Comparison of ENCODE assay signal across 8 cellular contexts in the genomic region with DNA sequence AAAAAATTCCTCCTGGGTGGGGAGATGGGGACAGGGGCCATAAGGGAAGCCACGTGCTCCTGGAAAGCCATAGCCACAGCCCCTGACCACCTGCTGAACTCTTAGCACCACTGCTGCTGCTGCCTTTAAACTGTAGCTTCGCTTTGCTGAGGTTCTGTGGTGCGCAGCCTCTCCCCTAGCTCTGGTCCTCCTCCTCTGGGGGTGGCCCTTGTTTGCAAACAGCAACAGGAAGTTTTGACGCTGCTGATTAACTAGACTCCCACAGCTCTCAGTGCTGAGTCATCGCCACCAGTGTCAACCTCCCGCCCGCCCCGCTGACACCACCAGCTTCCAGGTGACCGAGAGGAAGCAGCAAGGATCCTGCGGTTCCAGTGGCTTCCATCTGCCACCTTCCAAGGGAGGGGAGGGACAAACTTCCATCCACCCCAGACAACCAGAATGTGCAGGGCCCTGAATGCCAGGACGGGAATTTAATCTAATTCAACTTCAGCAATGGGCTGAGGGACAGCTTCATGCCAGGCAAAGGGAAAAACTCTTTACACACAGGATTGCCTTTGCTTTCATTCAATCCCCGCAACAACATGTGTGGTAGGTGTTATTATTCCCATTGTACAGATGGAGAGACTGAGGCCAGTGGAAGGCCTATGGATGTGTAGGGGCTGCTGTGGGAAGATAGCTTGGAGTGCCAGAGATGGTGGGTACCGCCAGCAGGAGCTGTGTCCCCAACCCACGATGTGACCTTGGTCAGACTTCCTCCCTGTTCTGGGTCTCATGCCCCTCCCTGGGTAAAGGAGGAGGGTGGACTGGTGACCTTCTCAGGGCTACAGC. TPM values are rescaled to one million over a fixed set of nuclear protein-coding genes. Genes with fewer than 3 reads are reported as not detected.
DNase-seq lines count a peak whose midpoint lies in the region; ATAC-seq, FAIRE-seq and TF ChIP-seq lines count a peak whose summit lies in the region.

No MANE protein-coding gene starts in this region.

- peak overlapping the region; percentile 47 to 95 for H3K27ac ChIP-seq in kidney (ENCODE audit: low read depth in 2 of 2, low read length in 2 of 2)

- H3K36me3 ChIP-seq in adipocyte (ENCODE audit: control insufficient read depth, insufficient read depth, low read length, severe bottlenecking) (no peaks in the 10 kb centered on the region), kidney (ENCODE audit: control insufficient read depth in 1 of 2, insufficient read depth in 2 of 2, low read length in 2 of 2) (no peaks in the 10 kb centered on the region)

- intact Hi-C loops in kidney (cut with DNase I) = no loop called here

- ATAC-seq in GM19467 (IDR thresholded peaks at IDR 0.05; ENCODE audit: unreplicated experiment) (peak; percentile 96), HG03571 (IDR thresholded peaks at IDR 0.05; ENCODE audit: unreplicated experiment) (peak; percentile 98)

- FAIRE-seq in kidney (lab: Jason Lieb, UNC) = no peak

- peaks cover 20% of the 10 kb centered on the region for H3K4me1 ChIP-seq in adipocyte (ENCODE audit: control insufficient read depth, insufficient read depth, low read length)
- peaks cover 28 to 30% of the 10 kb centered on the region in 2 donors for H3K4me1 ChIP-seq in kidney (ENCODE audit: control insufficient read depth in 1 of 2, insufficient read depth in 1 of 2, low read depth in 1 of 2, low read length in 2 of 2)

- H3K4me3 ChIP-seq in adipocyte (ENCODE audit: low read length) (no peak overlapping the region), kidney (ENCODE audit: low read length in 2 of 2) (peak overlapping the region in 1 of 2 donors; percentile 18)

- TF ChIP-seq CTCF in kidney (IDR thresholded peaks at IDR 0.05; ENCODE audit: borderline replicate concordance, extremely low read depth, insufficient read depth) = peak; percentile 1

- H3K9ac ChIP-seq in adipocyte (ENCODE audit: low read length) = peak overlapping the region; percentile 38
- peak overlapping the region; percentile 64 to 88 for H3K9ac ChIP-seq in kidney (ENCODE audit: low read length in 2 of 2)

- peak; percentile 27 for DNase-seq in DMS153 treated with DMSO at 0.1 percent for 48 hours (lab: John Stamatoyannopoulos, UW; ENCODE audit: unreplicated experiment)
- peak; percentile 96 for DNase-seq in SW480 (ENCODE audit: low spot score)
- peak; percentile 56 for DNase-seq in adipocyte (ENCODE audit: low read depth)
- DNase-seq in kidney = peak; percentile 95
- DNase-seq in stimulated activated CD4-positive, alpha-beta T cell treated with anti-CD3 and anti-CD28 coated beads, Interleukin-4, amount 100 ng/mL, for 1 hour = peak; percentile 69
- no peak for DNase-seq in dedifferentiated amniotic fluid mesenchymal stem cell (ENCODE audit: extremely low spot score)

- H3K9me3 ChIP-seq in adipocyte (ENCODE audit: control insufficient read depth, low read length) (no peaks in the 10 kb centered on the region), kidney (ENCODE audit: control insufficient read depth in 1 of 2, low read length in 2 of 2) (no peaks in the 10 kb centered on the region)

- H3K27me3 ChIP-seq in adipocyte (replicated peaks; ENCODE audit: control insufficient read depth, insufficient read depth, low read length) = no peaks in the 10 kb centered on the region

RNA-seq across cellular contexts. Expression of a gene that starts 8.1 kb away (rescaled TPM):
- 109 TPM for total RNA-seq in kidney
- polyA plus RNA-seq in kidney (ENCODE audit: insufficient read depth, low read depth, low replicate concordance) = 74.9 TPM
